22 cellular contexts compared by ENCODE assay signal in the genomic region with DNA sequence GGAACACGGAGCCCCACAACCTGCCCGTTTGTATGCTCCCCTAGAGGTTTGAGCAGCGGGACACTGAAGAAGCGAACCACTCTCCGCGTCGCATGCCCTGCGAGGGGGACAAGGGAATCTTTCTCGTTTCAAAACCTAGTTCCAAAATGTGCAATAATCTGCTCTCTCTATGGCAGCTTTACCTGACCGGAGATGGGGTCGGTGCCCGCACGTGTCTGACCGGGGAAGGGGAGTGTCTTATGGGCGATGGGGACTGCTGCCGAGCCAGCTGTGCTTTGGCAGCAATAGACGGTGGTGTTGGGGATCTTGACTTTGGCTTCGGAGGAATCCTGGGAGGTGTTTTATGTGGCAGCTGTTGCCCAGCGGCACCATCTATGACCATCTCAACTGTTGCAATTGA.
"Had no signal": no experiment of that assay in that cellular context is flagged by ENCODE, and none has a peak within 500 bp of the region (broad histone marks: within the 10 kb centered on the region; RNA-seq: fewer than 3 reads in every experiment).

No MANE protein-coding gene starts in this region.

- ATAC-seq: mucosa of descending colon; natural killer cell treated with Interleukin-12 subunit alpha and Interleukin-12 subunit beta and Interleukin-15 and Interleukin-18, amount 100 ng/mL, for 72 hours; pancreas; stimulated activated naive B cell treated with anti-CD40 and anti-IgM and Interleukin-4, amounts not matched to agents 10 μg/mL and 1 μg/mL and 100 μg/mL, for 72 hours had no signal

- DNase-seq: cerebellar nuclear complex; dorsolateral prefrontal cortex; effector CD4-positive, alpha-beta T cell; head of caudate nucleus; hippocampal formation; immature natural killer cell; islet precursor cell; kidney glomerular epithelial cell; mesenchymal stem cell; mucosa of descending colon; naive B cell; pancreas; sigmoid colon; stimulated activated CD4-positive, alpha-beta T cell treated with anti-CD3 and anti-CD28 coated beads, Interleukin-15, amount 100 ng/mL, for 24 hours; stimulated activated CD4-positive, alpha-beta T cell treated with anti-CD3 and anti-CD28 coated beads, Interleukin-2, amount 100 ng/mL, for 48 hours; stimulated activated naive B cell treated with anti-CD40 and anti-IgM and Interleukin-4, amounts not matched to agents 10 μg/mL and 1 μg/mL and 100 μg/mL, for 72 hours had no signal

- H3K27me3 ChIP-seq: neutrophil, pancreas, sigmoid colon, tibial nerve, upper lobe of left lung had no signal

- H3K4me3 ChIP-seq: dorsolateral prefrontal cortex, mucosa of descending colon, pancreas, sigmoid colon, skin epidermis, thoracic aorta, tibial nerve, upper lobe of left lung had no signal

- H3K27ac ChIP-seq: dorsolateral prefrontal cortex, neutrophil, pancreas, sigmoid colon, skin epidermis, thoracic aorta, tibial nerve, upper lobe of left lung had no signal

- H3K9me3 ChIP-seq: mucosa of descending colon, neutrophil, pancreas, sigmoid colon, thoracic aorta, tibial nerve, upper lobe of left lung had no signal

- H3K36me3 ChIP-seq: neutrophil, sigmoid colon, thoracic aorta, tibial nerve had no signal

- H3K4me1 ChIP-seq: pancreas, sigmoid colon, tibial nerve, upper lobe of left lung had no signal
